In the genomic region with DNA sequence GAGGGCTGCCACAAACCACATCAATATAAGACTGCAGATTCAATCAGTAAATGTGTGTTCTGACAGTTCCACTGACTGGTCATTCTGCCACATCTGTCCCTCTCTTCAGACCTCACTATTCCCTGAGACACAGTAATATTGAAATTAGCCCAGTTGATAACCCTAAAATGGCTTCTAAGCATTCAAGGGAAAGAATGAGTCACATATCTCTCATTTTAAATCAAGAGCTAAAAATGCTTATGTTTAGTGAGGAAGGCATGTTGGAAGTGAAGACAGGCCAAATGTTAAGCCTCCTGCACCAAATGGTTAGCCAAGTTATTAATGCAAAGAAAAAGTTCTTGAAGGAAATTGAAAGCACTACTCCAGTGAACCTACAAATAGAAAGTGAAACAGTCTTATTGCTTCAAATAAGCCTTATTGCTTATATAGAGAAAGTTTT, we compare ENCODE assay signal across 11 cellular contexts. TPM values are rescaled to one million over a fixed set of nuclear protein-coding genes. Genes with fewer than 3 reads are reported as not detected.
DNase-seq lines count a peak whose midpoint lies in the region; ATAC-seq, FAIRE-seq and TF ChIP-seq lines count a peak whose summit lies in the region.
"Had no signal": no experiment of that assay in that cellular context is flagged by ENCODE, and none has a peak within 500 bp of the region (broad histone marks: within the 10 kb centered on the region; RNA-seq: fewer than 3 reads in every experiment).

No MANE protein-coding gene starts in this region.

- no peaks in the 10 kb centered on the region for H3K79me2 ChIP-seq in K562 (ENCODE audit: control insufficient read depth, insufficient read depth, low read length)

- H3K4me3 Mint-ChIP-seq in CD14-positive monocyte: no peak overlapping the region
- H3K4me3 Mint-ChIP-seq in osteocyte (ENCODE audit: unreplicated experiment): no peak overlapping the region

- no peaks in the 10 kb centered on the region for H3K9me3 ChIP-seq in K562 (replicated peaks; ENCODE audit: control insufficient read depth, insufficient read depth, low read depth, low read length)

- H3K27me3 Mint-ChIP-seq in CD14-positive monocyte (ENCODE audit: low read depth in 3 of 3) (no peaks in the 10 kb centered on the region), osteocyte (ENCODE audit: unreplicated experiment) (peaks cover 4% of the 10 kb centered on the region)

- CTCF ChIA-PET in K562 (lab: Yijun Ruan, JAX; ENCODE audit: low intra/inter-chr PET ratio): no interaction called here

- H3K4me1 ChIP-seq in K562 (replicated peaks in 1 of 2; ENCODE audit: control insufficient read depth in 2 of 2, insufficient read depth in 2 of 2, low read length in 2 of 2): no peaks in the 10 kb centered on the region

- H3K4me1 Mint-ChIP-seq in CD14-positive monocyte (no peaks in the 10 kb centered on the region), osteocyte (ENCODE audit: unreplicated experiment) (no peaks in the 10 kb centered on the region)

- in situ Hi-C loops in K562 (cut with MboI): no loop called here

- H3K9me3 Mint-ChIP-seq in CD14-positive monocyte (peaks cover 2 to 9% (median 7%) of the 10 kb centered on the region in 7 donors), osteocyte (ENCODE audit: unreplicated experiment) (no peaks in the 10 kb centered on the region)

- no peaks in the 10 kb centered on the region for H3K27me3 ChIP-seq in GM06990 (replicated peaks; ENCODE audit: control insufficient read depth, insufficient read depth, low read length)
- H3K27me3 ChIP-seq in K562 (ENCODE audit: control insufficient read depth in 2 of 2, insufficient read depth in 2 of 2, low read length in 2 of 2): no peaks in the 10 kb centered on the region

- TF ChIP-seq EP300 in K562 (IDR thresholded peaks at IDR 0.05; ENCODE audit: low read length): no peak

- TF ChIP-seq RAD21 in K562 (CRISPR knock-in tag; conservative IDR thresholded peaks at IDR 0.05 in 1 of 2, IDR thresholded peaks at IDR 0.05 in 1 of 2): no peak

- no peak for TF ChIP-seq POLR2A in K562 (conservative IDR thresholded peaks at IDR 0.05)

- no peak overlapping the region for H2AFZ ChIP-seq in K562 (ENCODE audit: low read depth, low read length)

- no peaks in the 10 kb centered on the region for H3K9me1 ChIP-seq in K562 (ENCODE audit: control insufficient read depth, insufficient read depth, low read length)

- POLR2A ChIA-PET in K562 (lab: Yijun Ruan, JAX): no interaction called here

- no peak overlapping the region for H3K4me3 ChIP-seq in GM06990 (replicated peaks; ENCODE audit: low read depth, low read length)
- no peak overlapping the region for H3K4me3 ChIP-seq in K562

- TF ChIP-seq CTCF in GM06990 (IDR thresholded peaks at IDR 0.05; ENCODE audit: insufficient read depth, low read length, poor library complexity, severe bottlenecking) (no peak), K562 (IDR thresholded peaks at IDR 0.05 in 2 of 3, conservative IDR thresholded peaks at IDR 0.05 in 1 of 3; ENCODE audit: insufficient read depth in 2 of 3, low read depth in 1 of 3, low read length in 3 of 3) (no peak), CD14-positive monocyte (IDR thresholded peaks at IDR 0.05) (no peak), osteocyte (IDR thresholded peaks at IDR 0.05) (no peak)

- FAIRE-seq in K562 (lab: Jason Lieb, UNC): no peak

- H3K4me2 ChIP-seq in K562 (ENCODE audit: insufficient read depth, low read length): no peak overlapping the region

- no peaks in the 10 kb centered on the region for H3K36me3 ChIP-seq in GM06990 (ENCODE audit: control insufficient read depth, insufficient read depth, low read length)
- no peaks in the 10 kb centered on the region for H3K36me3 ChIP-seq in K562 (ENCODE audit: control insufficient read depth, insufficient read depth, low read length)

- DNase-seq in GM06990 (ENCODE audit: extremely low read depth, insufficient read length): peak; percentile 50
- no peak for DNase-seq in K562 (ENCODE audit: extremely low read depth in 1 of 4, low spot score in 3 of 4)
- DNase-seq in NCI-H1694 treated with DMSO at 0.1 percent for 48 hours (lab: John Stamatoyannopoulos, UW): no peak
- no peak for DNase-seq in CD14-positive monocyte (ENCODE audit: low spot score)
- no peak for DNase-seq in stimulated activated naive CD4-positive, alpha-beta T cell treated with Interleukin-2 at 50 U/mL for 16 hours (lab: John Stamatoyannopoulos, UW)
- DNase-seq in osteocyte (ENCODE audit: extremely low spot score, unreplicated experiment): no peak
- DNase-seq: amygdala; NK-92 treated with Interleukin-12 subunit alpha and Interleukin-12 subunit beta, amount 100 ng/mL, for 24 hours; stimulated activated naive CD4-positive, alpha-beta T cell had no signal

- H3K27ac ChIP-seq in K562 (ENCODE audit: extremely low read depth, low read depth, low read length): no peak overlapping the region

- ATAC-seq in GM19397 (IDR thresholded peaks at IDR 0.05; ENCODE audit: unreplicated experiment) (peak; percentile 84), HG03159 (IDR thresholded peaks at IDR 0.05; ENCODE audit: unreplicated experiment) (peak; percentile 69), K562 (no peak)

- intact Hi-C loops in K562 (cut with micrococcal nuclease): no loop called here
- intact Hi-C loops in CD14-positive monocyte (cut with micrococcal nuclease): no loop called here

- H3K27ac Mint-ChIP-seq in CD14-positive monocyte: no peak overlapping the region
- H3K27ac Mint-ChIP-seq in osteocyte (ENCODE audit: unreplicated experiment): no peak overlapping the region

- H3K9ac ChIP-seq in K562 (ENCODE audit: insufficient read depth in 1 of 2, low read depth in 2 of 2, low read length in 2 of 2): no peak overlapping the region

- no TSS peak for BruUV-seq in K562 (replicated peaks; lab: Mats Ljungman, UMichigan)

- H3K36me3 Mint-ChIP-seq in CD14-positive monocyte (no peaks in the 10 kb centered on the region), osteocyte (ENCODE audit: unreplicated experiment) (no peaks in the 10 kb centered on the region)

- no peaks in the 10 kb centered on the region for H4K20me1 ChIP-seq in K562 (replicated peaks; ENCODE audit: control insufficient read depth, insufficient read depth, low read length)

TF ChIP-seq in K562, 482 proteins besides CTCF, POLR2A, EP300 and RAD21:
- TF ChIP-seq RAD51 (IDR thresholded peaks at IDR 0.05; ENCODE audit: borderline replicate concordance, low read depth) (no peak), FOSL1 (tag; conservative IDR thresholded peaks at IDR 0.05) (peak; percentile 75), JUND (IDR thresholded peaks at IDR 0.05; ENCODE audit: borderline replicate concordance, low read depth, low read length) (no peak; the same call in 1 of the 2 replicates), JUND (tag; IDR thresholded peaks at IDR 0.05; ENCODE audit: borderline replicate concordance, low read depth, low read length) (peak; percentile 73; the same call in 1 of the 3 replicates), KLF10 (CRISPR knock-in tag; IDR thresholded peaks at IDR 0.05) (no peak)

RNA-seq across cellular contexts. Expression of gene KIF21A, which starts 24.5 kb away (rescaled TPM):
- 18.6 and 112 TPM in 2 replicates for total RNA-seq in K562 (2011; cell fraction: chromatin; rRNA removed; ENCODE audit: low replicate concordance)
- total RNA-seq in K562 (2011; cell fraction: nucleolus; rRNA removed): 10.0 and 16.8 TPM in 2 replicates
- 38.6 and 55.0 TPM in 2 replicates for total RNA-seq in K562 (2011; cell fraction: nucleoplasm; rRNA removed)
- total RNA-seq in K562 (2014; rRNA removed) (27.2 and 30.3 TPM in 2 replicates), K562 (2014; rRNA removed; fragmentation: Illumina TruSeq; extraction: Trizol) (45.0 and 53.9 TPM in 2 replicates), K562 (2015; rRNA removed; fragmentation: Illumina TruSeq; extraction: Trizol) (40.9 and 41.1 TPM in 2 replicates), K562 (2021) (27.7 and 30.4 TPM in 2 replicates), osteocyte (3.8 and 3.9 TPM in 2 replicates)
- polyA plus RNA-seq in K562 (2011; rRNA removed) (16.2 and 30.1 TPM in 2 replicates), K562 (2014; fragmentation: Illumina TruSeq; extraction: Trizol) (27.1 and 34.8 TPM in 2 replicates), K562 (2014; fragmentation: Nextera tagmentation; extraction: Ambion mirVana) (10 to 100 TPM; 17.7 to 18.8 TPM), K562 (2014; rRNA removed) (18.3 and 19.3 TPM in 2 replicates), CD14-positive monocyte (under 1 TPM in 1 of 2 donors, not detected in 1; 0.03 TPM)
- 4.8 and 6.8 TPM in 2 replicates for polyA plus RNA-seq in K562 (2011; cell fraction: cytosol; rRNA removed)
- polyA plus RNA-seq in K562 (2011; cell fraction: nucleus; rRNA removed): 11.8 and 13.0 TPM in 2 replicates
- 15.4 and 20.4 TPM in 2 replicates for polyA plus RNA-seq in K562 (2012)
- polyA minus RNA-seq in K562 (2011; rRNA and poly(A)+ RNA removed): 71.3 and 107 TPM in 2 replicates
- polyA minus RNA-seq in K562 (2011; cell fraction: cytosol; rRNA and poly(A)+ RNA removed): 13.3 and 26.8 TPM in 2 replicates
- polyA minus RNA-seq in K562 (2011; cell fraction: nucleus; rRNA and poly(A)+ RNA removed): 53.9 and 58.5 TPM in 2 replicates
